ENCODE assay signal across 1 cellular context in the genomic region with DNA sequence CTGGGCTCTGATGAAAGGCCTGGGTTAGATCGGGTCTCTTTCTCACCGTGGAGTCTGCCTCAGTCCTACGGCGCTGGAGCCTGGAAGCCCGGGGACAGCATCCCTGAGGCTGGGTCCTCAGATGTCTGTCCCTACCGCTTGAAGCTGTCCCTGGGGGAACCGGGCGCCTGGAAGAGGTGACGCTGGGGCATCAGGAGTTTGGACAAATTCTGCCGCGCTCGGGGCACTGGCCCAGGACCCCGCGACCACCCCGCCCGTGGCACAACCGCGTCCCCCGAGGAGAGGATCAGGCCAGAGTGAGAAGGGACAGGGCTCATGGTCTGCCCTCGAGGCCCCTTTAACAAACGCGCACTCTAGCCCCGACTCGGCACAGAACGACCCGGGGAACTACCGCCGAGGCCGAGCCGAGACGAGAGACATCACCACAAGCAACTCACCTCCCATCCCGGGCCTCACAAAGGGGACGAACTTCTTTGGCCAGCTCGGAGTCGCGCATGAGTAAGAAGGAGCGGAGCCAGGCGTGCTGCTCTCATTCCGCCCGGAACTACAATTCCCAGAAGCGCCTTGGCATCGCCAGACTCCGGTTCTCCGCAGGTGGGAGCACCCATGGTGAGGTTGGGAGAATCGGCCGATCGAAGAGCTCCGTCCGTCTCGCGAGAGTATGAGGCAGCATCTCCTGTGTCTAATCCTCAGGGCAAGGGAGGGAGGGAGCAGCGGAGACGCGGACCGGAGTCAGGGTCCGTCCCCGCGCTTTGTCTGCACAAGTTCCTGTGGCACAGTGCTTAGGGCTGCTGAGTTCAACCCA.
TF ChIP-seq lines count a peak whose summit lies in the region.

FOXO3B (minus strand) TSS at position 548 of the 805 bp plus-strand sequence. CDS start 663 bp downstream, outside the sequence.

TF ChIP-seq in HEK293, 187 proteins besides CTCF, POLR2A, EP300 and RAD21 (continued from another document):
- TF ChIP-seq PRDM10 (tag by site-specific recombination; IDR thresholded peaks at IDR 0.05) (peak; percentile 88), ZNF394 (tag by site-specific recombination; IDR thresholded peaks at IDR 0.05; ENCODE audit: borderline replicate concordance) (peak; percentile 80; the same call in 1 of the 2 replicates), ZNF121 (tag by site-specific recombination; IDR thresholded peaks at IDR 0.05) (0 out of 2 replicates have a peak, but pooled peaks have one; percentile 43), ZNF366 (tag by site-specific recombination; conservative IDR thresholded peaks at IDR 0.05) (peak; percentile 60), ZNF600 (tag by site-specific recombination; IDR thresholded peaks at IDR 0.05) (peak; percentile 63), SP3 (tag by site-specific recombination; IDR thresholded peaks at IDR 0.05) (peak; percentile 37), ZNF335 (tag by site-specific recombination; conservative IDR thresholded peaks at IDR 0.05) (peak; percentile 81), ZNF76 (tag by site-specific recombination; IDR thresholded peaks at IDR 0.05; ENCODE audit: borderline replicate concordance, low read depth) (peak; percentile 92), SCRT1 (tag by site-specific recombination; IDR thresholded peaks at IDR 0.05; ENCODE audit: borderline replicate concordance) (peak; percentile 8; the same call in 1 of the 2 replicates), ZXDB (tag by site-specific recombination; IDR thresholded peaks at IDR 0.05) (0 out of 2 replicates have a peak, but pooled peaks have one; percentile 31), ZNF501 (tag by site-specific recombination; IDR thresholded peaks at IDR 0.05) (peak; percentile 67; the same call in 1 of the 2 replicates), ZBTB17 (tag by site-specific recombination; IDR thresholded peaks at IDR 0.05) (peak; percentile 99), ZBTB20 (tag by site-specific recombination; IDR thresholded peaks at IDR 0.05) (peak; percentile 54; the same call in 1 of the 2 replicates), ZNF423 (tag by site-specific recombination; IDR thresholded peaks at IDR 0.05) (peak; percentile 63; the same call in 1 of the 2 replicates), ZNF610 (tag by site-specific recombination; IDR thresholded peaks at IDR 0.05; ENCODE audit: borderline replicate concordance) (0 out of 2 replicates have a peak, but pooled peaks have one; percentile 51), ZEB2 (tag by site-specific recombination; IDR thresholded peaks at IDR 0.05) (peak; percentile 73), GLIS2 (tag by site-specific recombination; IDR thresholded peaks at IDR 0.05) (peak; percentile 79), SCRT2 (tag by site-specific recombination; IDR thresholded peaks at IDR 0.05) (peak; percentile 77), GLIS1 (tag by site-specific recombination; IDR thresholded peaks at IDR 0.05) (peak; percentile 84)
- TF ChIP-seq, protein P1, sequence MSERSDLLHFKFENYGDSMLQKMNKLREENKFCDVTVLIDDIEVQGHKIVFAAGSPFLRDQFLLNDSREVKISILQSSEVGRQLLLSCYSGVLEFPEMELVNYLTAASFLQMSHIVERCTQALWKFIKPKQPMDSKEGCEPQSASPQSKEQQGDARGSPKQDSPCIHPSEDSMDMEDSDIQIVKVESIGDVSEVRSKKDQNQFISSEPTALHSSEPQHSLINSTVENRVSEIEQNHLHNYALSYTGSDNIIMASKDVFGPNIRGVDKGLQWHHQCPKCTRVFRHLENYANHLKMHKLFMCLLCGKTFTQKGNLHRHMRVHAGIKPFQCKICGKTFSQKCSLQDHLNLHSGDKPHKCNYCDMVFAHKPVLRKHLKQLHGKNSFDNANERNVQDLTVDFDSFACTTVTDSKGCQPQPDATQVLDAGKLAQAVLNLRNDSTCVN (tag by site-specific recombination; optimal IDR thresholded peaks at IDR 0.05), result peak; percentile 87
